Comparison of ENCODE assay signal across 2 cellular contexts in genomic region chrX:40279762-40280161, GRCh38.
A peak's percentile ranks its signal among the peaks of the same experiment; 100 is the strongest.
TF ChIP-seq lines count a peak whose summit lies in the region.

No MANE protein-coding gene starts in this region.

TF ChIP-seq in IMR-90, 13 proteins besides CTCF, POLR2A, EP300 and RAD21:
- peak; percentile 25; the same call in 1 of the 2 replicates for TF ChIP-seq MAFK (IDR thresholded peaks at IDR 0.05; ENCODE audit: low read depth, low read length)
- TF ChIP-seq RFX5 (IDR thresholded peaks at IDR 0.05; ENCODE audit: low read depth, low read length), result no peak
- no peak for TF ChIP-seq NFE2L2 (IDR thresholded peaks at IDR 0.05; ENCODE audit: low read depth, low read length)
- TF ChIP-seq MXI1 (IDR thresholded peaks at IDR 0.05; ENCODE audit: borderline replicate concordance, low read depth, low read length), result no peak
- no peak for TF ChIP-seq CHD1 (IDR thresholded peaks at IDR 0.05; ENCODE audit: low read depth, low read length)
- TF ChIP-seq CEBPB (IDR thresholded peaks at IDR 0.05; ENCODE audit: low read depth, low read length), result no peak
- no peak for TF ChIP-seq SMC3 (IDR thresholded peaks at IDR 0.05; ENCODE audit: low read depth, low read length)

TF ChIP-seq in H1, 55 proteins besides CTCF, POLR2A, EP300 and RAD21:
- TF ChIP-seq BACH1 (IDR thresholded peaks at IDR 0.05; ENCODE audit: low read length), result no peak
- TF ChIP-seq ASH2L (IDR thresholded peaks at IDR 0.05; ENCODE audit: low read length), result no peak
- TF ChIP-seq SIX5 (IDR thresholded peaks at IDR 0.05; ENCODE audit: low read depth, low read length), result no peak
- no peak for TF ChIP-seq SP2 (IDR thresholded peaks at IDR 0.05; ENCODE audit: low read length)
- TF ChIP-seq RNF2 (IDR thresholded peaks at IDR 0.05; ENCODE audit: borderline replicate concordance, low read depth, low read length, missing control alignments, poor library complexity, severe bottlenecking), result no peak
- no peak for TF ChIP-seq KDM5A (IDR thresholded peaks at IDR 0.05; ENCODE audit: low read length)
- no peak for TF ChIP-seq ZNF274 (IDR thresholded peaks at IDR 0.05; ENCODE audit: borderline replicate concordance, extremely low read depth, low read length)
- no peak for TF ChIP-seq SUZ12 (IDR thresholded peaks at IDR 0.05; ENCODE audit: low read length)
- TF ChIP-seq PHF8 (conservative IDR thresholded peaks at IDR 0.05; ENCODE audit: low read depth, low read length), result no peak
- TF ChIP-seq POLR2AphosphoS5 (IDR thresholded peaks at IDR 0.05; ENCODE audit: low read depth, low read length), result no peak
- no peak for TF ChIP-seq BCL11A (IDR thresholded peaks at IDR 0.05; ENCODE audit: low read depth in 2 of 2, low read length in 2 of 2)
- no peak for TF ChIP-seq JUND (IDR thresholded peaks at IDR 0.05; ENCODE audit: low read length)
- TF ChIP-seq KDM1A (IDR thresholded peaks at IDR 0.05; ENCODE audit: borderline replicate concordance, low read length), result no peak
- no peak for TF ChIP-seq MAFK (IDR thresholded peaks at IDR 0.05; ENCODE audit: low read depth, low read length)
- no peak for TF ChIP-seq TEAD4 (IDR thresholded peaks at IDR 0.05; ENCODE audit: low read depth, low read length)
- no peak for TF ChIP-seq CBX8 (IDR thresholded peaks at IDR 0.05; ENCODE audit: borderline replicate concordance, low read depth, low read length)
- no peak for TF ChIP-seq SRF (IDR thresholded peaks at IDR 0.05; ENCODE audit: low read depth, low read length)
- TF ChIP-seq EGR1 (IDR thresholded peaks at IDR 0.05; ENCODE audit: borderline replicate concordance, low read depth, low read length), result no peak
- TF ChIP-seq KDM4A (IDR thresholded peaks at IDR 0.05; ENCODE audit: low read depth, low read length, severe bottlenecking), result no peak
- no peak for TF ChIP-seq HDAC2 (IDR thresholded peaks at IDR 0.05; ENCODE audit: borderline replicate concordance in 1 of 2, low read depth in 2 of 2, low read length in 2 of 2)
TF ChIP-seq in H1: peak in this region for 0.
